In genomic region chr10:101066890-101067355, GRCh38 we compare ENCODE assay signal across 8 cellular contexts. TPM values are rescaled to one million over a fixed set of nuclear protein-coding genes. Genes with fewer than 3 reads are reported as not detected.
DNase-seq lines count a peak whose midpoint lies in the region; ATAC-seq, FAIRE-seq and TF ChIP-seq lines count a peak whose summit lies in the region.

No MANE protein-coding gene starts in this region.

- H3K36me3 ChIP-seq in kidney (ENCODE audit: control insufficient read depth in 1 of 2, insufficient read depth in 2 of 2, low read length in 2 of 2) (no peaks in the 10 kb centered on the region), thyroid gland (no peaks in the 10 kb centered on the region)

- TF ChIP-seq CTCF in kidney (IDR thresholded peaks at IDR 0.05; ENCODE audit: borderline replicate concordance, extremely low read depth, insufficient read depth): no peak
- TF ChIP-seq CTCF in thyroid gland (IDR thresholded peaks at IDR 0.05): no peak

- WGBS in thyroid gland, 2 donors: 1 to 2% methylated on average over 28 to 31 of the region's 31 CpGs

- peak overlapping the region; percentile 76 for H3K4me3 Mint-ChIP-seq in activated T-cell treated with anti-CD3 and anti-CD28 coated beads, Interleukin-2, amount 50 U/mL, for 24 hours
- peak overlapping the region; percentile 71 for H3K4me3 Mint-ChIP-seq in activated naive CD8-positive, alpha-beta T cell treated with anti-CD3 and anti-CD28 coated beads for 36 hours

- H3K27ac ChIP-seq in kidney (ENCODE audit: low read depth in 2 of 2, low read length in 2 of 2) (no peak overlapping the region), thyroid gland (peak overlapping the region in 2 of 3 donors; percentile 22 to 56)

- ATAC-seq in HG03196 (IDR thresholded peaks at IDR 0.05; ENCODE audit: unreplicated experiment): no peak
- ATAC-seq in HG03139 (IDR thresholded peaks at IDR 0.05; ENCODE audit: unreplicated experiment): no peak

- H3K27me3 Mint-ChIP-seq in activated T-cell treated with anti-CD3 and anti-CD28 coated beads, Interleukin-2, amount 50 U/mL, for 24 hours: peaks cover 57% of the 10 kb centered on the region
- peaks cover 59% of the 10 kb centered on the region for H3K27me3 Mint-ChIP-seq in activated naive CD8-positive, alpha-beta T cell treated with anti-CD3 and anti-CD28 coated beads for 36 hours

- H3K9ac ChIP-seq in kidney (ENCODE audit: low read length in 2 of 2): peak overlapping the region; percentile 26 to 55

- peaks cover 4 to 23% of the 10 kb centered on the region in 2 donors for H3K4me1 ChIP-seq in kidney (ENCODE audit: control insufficient read depth in 1 of 2, insufficient read depth in 1 of 2, low read depth in 1 of 2, low read length in 2 of 2)
- peaks cover 32 to 40% of the 10 kb centered on the region in 2 donors for H3K4me1 ChIP-seq in thyroid gland

- peak overlapping the region; percentile 52 to 67 for H3K4me3 ChIP-seq in kidney (ENCODE audit: low read length in 2 of 2)
- H3K4me3 ChIP-seq in thyroid gland (replicated peaks in 1 of 3): peak overlapping the region in 1 of 3 donors; percentile 51

- DNase-seq in activated T-cell treated with anti-CD3 and anti-CD28 coated beads, Interleukin-2, amount 50 U/mL, for 24 hours: no peak
- DNase-seq in activated T-cell treated with anti-CD3 and anti-CD28 coated beads for 4 hours (no peak), kidney (peak; percentile 76), thyroid gland (no peak), mucosa of gallbladder (ENCODE audit: low spot score) (no peak)
- no peak for DNase-seq in activated naive CD8-positive, alpha-beta T cell treated with anti-CD3 and anti-CD28 coated beads for 36 hours

- H3K9me3 ChIP-seq in kidney (ENCODE audit: control insufficient read depth in 1 of 2, low read length in 2 of 2): no peaks in the 10 kb centered on the region
- no peaks in the 10 kb centered on the region for H3K9me3 ChIP-seq in thyroid gland

- no peak overlapping the region for H3K27ac Mint-ChIP-seq in activated T-cell treated with anti-CD3 and anti-CD28 coated beads, Interleukin-2, amount 50 U/mL, for 24 hours
- no peak overlapping the region for H3K27ac Mint-ChIP-seq in activated naive CD8-positive, alpha-beta T cell treated with anti-CD3 and anti-CD28 coated beads for 36 hours

- no peak for TF ChIP-seq POLR2A in thyroid gland (IDR thresholded peaks at IDR 0.05)

- H3K9me3 Mint-ChIP-seq in activated T-cell treated with anti-CD3 and anti-CD28 coated beads, Interleukin-2, amount 50 U/mL, for 24 hours: no peaks in the 10 kb centered on the region
- no peaks in the 10 kb centered on the region for H3K9me3 Mint-ChIP-seq in activated naive CD8-positive, alpha-beta T cell treated with anti-CD3 and anti-CD28 coated beads for 36 hours

- peaks cover 37% of the 10 kb centered on the region for H3K4me1 Mint-ChIP-seq in activated T-cell treated with anti-CD3 and anti-CD28 coated beads, Interleukin-2, amount 50 U/mL, for 24 hours (ENCODE audit: low read depth)
- H3K4me1 Mint-ChIP-seq in activated naive CD8-positive, alpha-beta T cell treated with anti-CD3 and anti-CD28 coated beads for 36 hours: peaks cover 19% of the 10 kb centered on the region

- no peaks in the 10 kb centered on the region for H3K27me3 ChIP-seq in thyroid gland

- intact Hi-C loops in kidney (cut with DNase I) (no loop called here), thyroid gland (cut with DNase I) (loop anchor here (5.0 kb wide), 1 partner anchor 35 kb away; the partner anchor contains the start of genes PDZD7 and SFXN3)

- no peaks in the 10 kb centered on the region for H3K36me3 Mint-ChIP-seq in activated T-cell treated with anti-CD3 and anti-CD28 coated beads, Interleukin-2, amount 50 U/mL, for 24 hours (ENCODE audit: low read depth)
- H3K36me3 Mint-ChIP-seq in activated naive CD8-positive, alpha-beta T cell treated with anti-CD3 and anti-CD28 coated beads for 36 hours: no peaks in the 10 kb centered on the region

- no peak for FAIRE-seq in kidney (lab: Jason Lieb, UNC)

RNA-seq across cellular contexts. Expression of gene KAZALD1, which starts 5.1 kb away (rescaled TPM):
- under 1 TPM; 0.25 to 0.28 TPM for total RNA-seq in activated naive CD8-positive, alpha-beta T cell treated with anti-CD3 and anti-CD28 coated beads for 36 hours
- total RNA-seq in kidney (9.8 TPM), thyroid gland (1 to 10 TPM; 3.1 to 9.9 (median 6.3) TPM), mucosa of gallbladder (3.8 TPM)
- polyA plus RNA-seq in kidney (ENCODE audit: insufficient read depth, low read depth, low replicate concordance): 9.7 TPM

RNA-seq across cellular contexts. Expression of gene SFXN3, which starts 35.9 kb away (rescaled TPM):
- total RNA-seq in activated naive CD8-positive, alpha-beta T cell treated with anti-CD3 and anti-CD28 coated beads for 36 hours: 10 to 100 TPM; 12.6 to 13.9 TPM
- total RNA-seq in kidney (51.6 TPM), thyroid gland (10 to 100 TPM; 35.8 to 56.8 (median 43.3) TPM), mucosa of gallbladder (75.9 TPM)
- polyA plus RNA-seq in kidney (ENCODE audit: insufficient read depth, low read depth, low replicate concordance): 23.3 TPM

RNA-seq across cellular contexts. Expression of gene PDZD7, which starts 36.0 kb away (rescaled TPM):
- under 1 TPM; 0.14 to 0.66 TPM for total RNA-seq in activated naive CD8-positive, alpha-beta T cell treated with anti-CD3 and anti-CD28 coated beads for 36 hours
- total RNA-seq in kidney: 1.6 TPM
- polyA plus RNA-seq in kidney (ENCODE audit: insufficient read depth, low read depth, low replicate concordance): 1.9 TPM
- total RNA-seq in thyroid gland: 1 to 10 TPM in 1 of 4 donors, under 1 TPM in 3; 0.24 to 1.1 (median 0.69) TPM
- total RNA-seq in mucosa of gallbladder: 5.3 TPM

Comparison
In these comparisons a context has a peak if more than half of its experiments do, and no peak if none do; other contexts are left out.
1. H3K27ac ChIP-seq: peak in thyroid gland (2 of 3); none in kidney (0 of 2).